In the genomic region with DNA sequence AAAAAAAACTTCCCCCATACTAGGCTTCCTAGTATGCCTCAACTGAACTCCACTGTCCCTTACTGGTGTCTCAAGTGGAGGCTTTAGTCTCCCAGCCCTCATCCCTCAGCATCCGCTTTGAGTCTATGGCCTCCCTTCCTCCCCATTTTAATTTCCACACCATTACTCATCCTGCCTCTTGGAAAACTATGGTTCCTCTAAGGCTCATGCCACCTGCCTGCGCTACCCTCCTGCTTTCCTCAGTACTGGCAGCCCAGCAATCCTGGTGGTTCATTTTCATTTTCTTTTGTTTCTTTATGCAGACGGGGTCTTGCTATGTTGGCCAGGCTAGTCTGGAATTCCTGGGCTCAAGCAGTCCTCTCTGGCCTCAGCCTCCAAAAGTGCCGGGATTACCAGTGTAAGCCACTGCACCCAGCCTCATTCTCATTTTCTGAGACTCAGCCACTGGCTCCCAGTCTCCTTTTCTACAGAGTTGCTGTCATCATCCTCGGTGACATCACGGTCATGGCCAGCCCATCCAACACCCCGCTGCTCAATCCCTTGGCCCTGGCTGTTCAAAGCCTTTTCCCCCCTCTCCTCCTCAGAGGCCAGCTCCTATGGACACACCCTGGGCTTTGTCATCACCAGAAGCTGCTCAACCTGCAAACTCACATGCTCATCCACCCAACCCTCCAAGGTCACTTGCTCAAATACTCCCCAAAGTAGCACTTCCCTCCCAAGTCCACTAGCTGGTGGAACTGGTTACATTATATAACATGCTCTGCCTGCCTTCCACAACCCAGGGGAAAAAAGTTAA, we compare ENCODE assay signal across 9 cellular contexts. TPM values are rescaled to one million over a fixed set of nuclear protein-coding genes. Genes with fewer than 3 reads are reported as not detected.
DNase-seq lines count a peak whose midpoint lies in the region; ATAC-seq and TF ChIP-seq lines count a peak whose summit lies in the region.
"Had no signal": no experiment of that assay in that cellular context is flagged by ENCODE, and none has a peak within 500 bp of the region (broad histone marks: within the 10 kb centered on the region; RNA-seq: fewer than 3 reads in every experiment).

No MANE protein-coding gene starts in this region.

- peak overlapping the region; percentile 80 to 100 (median 97) for H3K27ac Mint-ChIP-seq in brain
- peak overlapping the region; percentile 85 to 100 (median 99) for H3K27ac Mint-ChIP-seq in naive thymus-derived CD4-positive, alpha-beta T cell

- H3K27me3 Mint-ChIP-seq in brain, result no peaks in the 10 kb centered on the region
- no peaks in the 10 kb centered on the region for H3K27me3 Mint-ChIP-seq in naive thymus-derived CD4-positive, alpha-beta T cell

- peaks cover 7 to 65% (median 39%) of the 10 kb centered on the region in 9 donors for H3K4me1 ChIP-seq in heart right ventricle
- H3K4me1 ChIP-seq in naive thymus-derived CD4-positive, alpha-beta T cell (ENCODE audit: control insufficient read depth in 2 of 2, insufficient read depth in 2 of 2, low read length in 2 of 2), result peaks cover 46 to 58% of the 10 kb centered on the region in 2 donors
- peaks cover 41% of the 10 kb centered on the region for H3K4me1 ChIP-seq in upper lobe of right lung

- H3K27ac ChIP-seq in heart right ventricle, result peak overlapping the region in 8 of 10 donors; percentile 95 to 99 (median 96)
- H3K27ac ChIP-seq in naive thymus-derived CD4-positive, alpha-beta T cell (ENCODE audit: low read depth, low read length), result peak overlapping the region; percentile 97
- H3K27ac ChIP-seq in upper lobe of right lung, result peak overlapping the region; percentile 99

- no peaks in the 10 kb centered on the region for H3K36me3 Mint-ChIP-seq in brain
- H3K36me3 Mint-ChIP-seq in naive thymus-derived CD4-positive, alpha-beta T cell, result peaks cover 0 to 6% (median 0%) of the 10 kb centered on the region in 5 donors

- peak overlapping the region; percentile 65 to 91 (median 77) for H3K4me3 Mint-ChIP-seq in brain
- H3K4me3 Mint-ChIP-seq in naive thymus-derived CD4-positive, alpha-beta T cell, result peak overlapping the region; percentile 29 to 95 (median 66)

- ATAC-seq in heart right ventricle (no peak), Right ventricle myocardium inferior (no peak), upper lobe of right lung (no peak)
- no peak for ATAC-seq in naive thymus-derived CD4-positive, alpha-beta T cell

- DNase-seq in heart right ventricle (no peak), Right ventricle myocardium inferior (ENCODE audit: missing footprints) (no peak), upper lobe of right lung (no peak), NCI-H1092 (lab: John Stamatoyannopoulos, UW) (no peak), ecto neural progenitor cell (ENCODE audit: low spot score) (no peak)
- no peak for DNase-seq in naive thymus-derived CD4-positive, alpha-beta T cell
- no peak for DNase-seq in stimulated activated CD4-positive, alpha-beta T cell treated with anti-CD3 and anti-CD28 coated beads, Interleukin-15, amount 100 ng/mL, for 24 hours
- DNase-seq: NCI-H748 treated with DMSO at 0.1 percent for 48 hours had no signal

- WGBS in heart right ventricle, 2 donors, result 93 to 95% methylated on average over 7 of the region's 7 CpGs

- TF ChIP-seq CTCF in heart right ventricle (IDR thresholded peaks at IDR 0.05) (no peak), brain (conservative IDR thresholded peaks at IDR 0.05) (no peak), upper lobe of right lung (IDR thresholded peaks at IDR 0.05) (no peak)

- H3K9me3 Mint-ChIP-seq in brain, result peaks cover 0 to 2% (median 0%) of the 10 kb centered on the region in 5 experiments
- peaks cover 0 to 2% (median 0%) of the 10 kb centered on the region in 11 donors for H3K9me3 Mint-ChIP-seq in naive thymus-derived CD4-positive, alpha-beta T cell

- no peaks in the 10 kb centered on the region for H3K9me3 ChIP-seq in heart right ventricle
- no peaks in the 10 kb centered on the region for H3K9me3 ChIP-seq in naive thymus-derived CD4-positive, alpha-beta T cell (ENCODE audit: control insufficient read depth in 2 of 3, low read length in 3 of 3)
- H3K9me3 ChIP-seq in upper lobe of right lung, result no peaks in the 10 kb centered on the region

- CTCF ChIA-PET in naive thymus-derived CD4-positive, alpha-beta T cell (lab: Charles Lee), result interaction anchor here (0.9 to 1.7 kb wide), 3 partner anchors 11 to 22 kb away, joined by 3 to 4 read pairs (median 3); a partner anchor contains a TSS

- intact Hi-C loops in heart right ventricle (cut with DNase I) (loop anchor here in 4 of 10 donors (5.0 to 10.0 kb wide), 3 partner anchors 272 to 382 kb away; a partner anchor contains a TSS), Right ventricle myocardium inferior (cut with DNase I) (no loop called here), upper lobe of right lung (cut with DNase I) (no loop called here)
- intact Hi-C loops in naive thymus-derived CD4-positive, alpha-beta T cell (cut with micrococcal nuclease), result loop anchor here (5.0 to 10.0 kb wide), 5 partner anchors 152 to 614 kb away; a partner anchor contains a TSS

- H3K4me1 Mint-ChIP-seq in brain, result peaks cover 69% of the 10 kb centered on the region
- H3K4me1 Mint-ChIP-seq in naive thymus-derived CD4-positive, alpha-beta T cell, result peaks cover 57 to 87% (median 72%) of the 10 kb centered on the region in 7 donors

- POLR2A ChIA-PET in naive thymus-derived CD4-positive, alpha-beta T cell (lab: Charles Lee), result interaction anchor here (0.7 to 4.1 kb wide), 7 partner anchors 8 to 155 kb away, joined by 3 to 93 read pairs (median 4); a partner anchor contains a TSS

- no peaks in the 10 kb centered on the region for H3K36me3 ChIP-seq in heart right ventricle
- H3K36me3 ChIP-seq in naive thymus-derived CD4-positive, alpha-beta T cell (ENCODE audit: control insufficient read depth in 2 of 3, insufficient read depth in 3 of 3, low read length in 3 of 3), result no peaks in the 10 kb centered on the region
- H3K36me3 ChIP-seq in upper lobe of right lung, result no peaks in the 10 kb centered on the region

- no peaks in the 10 kb centered on the region for H3K27me3 ChIP-seq in heart right ventricle
- no peaks in the 10 kb centered on the region for H3K27me3 ChIP-seq in naive thymus-derived CD4-positive, alpha-beta T cell (ENCODE audit: control insufficient read depth in 2 of 2, insufficient read depth in 2 of 2, low read length in 2 of 2)
- no peaks in the 10 kb centered on the region for H3K27me3 ChIP-seq in upper lobe of right lung

- H3K4me3 ChIP-seq in heart right ventricle (no peak overlapping the region), upper lobe of right lung (no peak overlapping the region)
- H3K4me3 ChIP-seq in naive thymus-derived CD4-positive, alpha-beta T cell (ENCODE audit: low read length), result no peak overlapping the region

RNA-seq across cellular contexts. Expression of a gene that starts 2.3 kb away (rescaled TPM):
- 10 to 100 TPM; 29.9 to 66.4 (median 39.4) TPM for total RNA-seq in heart right ventricle
- 10 to 100 TPM; 40.2 to 42.9 TPM for polyA plus RNA-seq in heart right ventricle
- total RNA-seq in Right ventricle myocardium inferior, result 71.1 TPM
- 102 TPM for polyA plus RNA-seq in brain (ENCODE audit: insufficient read depth, low read depth, low replicate concordance)
- 10 to 100 TPM; 11.3 to 35.1 (median 12.6) TPM for total RNA-seq in naive thymus-derived CD4-positive, alpha-beta T cell
- 10 to 100 TPM; 38.7 to 41.4 TPM for polyA plus RNA-seq in naive thymus-derived CD4-positive, alpha-beta T cell
- total RNA-seq in upper lobe of right lung, result 38.4 TPM

RNA-seq across cellular contexts. Expression of a gene that starts 17.1 kb away (rescaled TPM):
- total RNA-seq in heart right ventricle (10 to 100 TPM; 38.3 to 75.0 (median 48.8) TPM), Right ventricle myocardium inferior (55.9 TPM), upper lobe of right lung (75.7 TPM)
- polyA plus RNA-seq in heart right ventricle (10 to 100 TPM; 25.4 to 33.0 TPM), brain (ENCODE audit: insufficient read depth, low read depth, low replicate concordance) (117 TPM)
- total RNA-seq in naive thymus-derived CD4-positive, alpha-beta T cell, result 100 to 1,000 TPM; 107 to 390 (median 383) TPM
- 100 to 1,000 TPM; 234 to 318 TPM for polyA plus RNA-seq in naive thymus-derived CD4-positive, alpha-beta T cell

RNA-seq across cellular contexts. Expression of a gene that starts 22.8 kb away (rescaled TPM):
- total RNA-seq in heart right ventricle (10 to 100 TPM in 9 of 10 donors, 1 to 10 TPM in 1; 8.8 to 18.0 (median 13.9) TPM), Right ventricle myocardium inferior (16.0 TPM), upper lobe of right lung (27.0 TPM)
- polyA plus RNA-seq in heart right ventricle (10 to 100 TPM; 11.9 to 12.1 TPM), brain (ENCODE audit: insufficient read depth, low read depth, low replicate concordance) (63.7 TPM)
- total RNA-seq in naive thymus-derived CD4-positive, alpha-beta T cell, result 10 to 100 TPM; 33.0 to 69.5 (median 46.2) TPM
- polyA plus RNA-seq in naive thymus-derived CD4-positive, alpha-beta T cell, result 10 to 100 TPM; 33.0 to 64.0 TPM

RNA-seq across cellular contexts. Expression of a gene that starts 31.7 kb away (rescaled TPM):
- total RNA-seq in heart right ventricle (10 to 100 TPM; 42.6 to 95.7 (median 57.8) TPM), Right ventricle myocardium inferior (60.4 TPM), upper lobe of right lung (120 TPM)
- polyA plus RNA-seq in heart right ventricle (10 to 100 TPM; 35.6 to 58.3 TPM), brain (ENCODE audit: insufficient read depth, low read depth, low replicate concordance) (38.3 TPM)
- total RNA-seq in naive thymus-derived CD4-positive, alpha-beta T cell, result 10 to 100 TPM; 71.0 to 76.9 (median 73.7) TPM
- 10 to 100 TPM; 29.6 to 38.3 TPM for polyA plus RNA-seq in naive thymus-derived CD4-positive, alpha-beta T cell

RNA-seq across cellular contexts. Expression of a gene that starts 35.7 kb away (rescaled TPM):
- total RNA-seq in heart right ventricle (10 to 100 TPM; 10.9 to 30.9 (median 17.5) TPM), Right ventricle myocardium inferior (22.2 TPM), upper lobe of right lung (27.0 TPM)
- polyA plus RNA-seq in heart right ventricle (10 to 100 TPM in 1 of 2 donors, 1 to 10 TPM in 1; 4.6 to 36.7 TPM), brain (ENCODE audit: insufficient read depth, low read depth, low replicate concordance) (183 TPM)
- 100 to 1,000 TPM in 1 of 5 experiments, 10 to 100 TPM in 3, 1 to 10 TPM in 1; 8.4 to 105 (median 10.2) TPM for total RNA-seq in naive thymus-derived CD4-positive, alpha-beta T cell
- polyA plus RNA-seq in naive thymus-derived CD4-positive, alpha-beta T cell, result 10 to 100 TPM; 37.1 to 55.2 TPM

Comparison
In these comparisons a context has a peak if more than half of its experiments do, and no peak if none do; other contexts are left out.
1. intact Hi-C loops: an anchor here in naive thymus-derived CD4-positive, alpha-beta T cell (5.0 to 10.0 kb wide); none called in Right ventricle myocardium inferior and upper lobe of right lung.